8 cellular contexts compared by ENCODE assay signal in the genomic region with DNA sequence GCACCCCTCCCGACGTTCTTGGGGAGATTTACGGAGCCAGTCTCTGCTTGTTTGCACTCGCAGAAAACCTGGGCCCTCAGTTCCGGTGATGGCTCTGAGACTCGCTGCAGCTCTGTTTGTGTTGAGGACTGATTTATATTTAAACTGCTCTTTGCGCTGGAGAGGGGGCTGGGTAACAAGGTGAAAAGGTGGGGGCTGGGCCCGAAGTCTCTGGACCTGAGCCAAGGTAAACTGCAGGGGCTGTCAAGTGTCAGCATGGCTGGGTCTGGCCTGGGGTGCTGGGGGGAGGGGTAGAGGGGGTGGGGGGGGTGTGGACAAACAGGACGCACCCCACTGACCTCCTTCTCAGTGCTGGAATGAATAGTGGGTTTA. TPM values are rescaled to one million over a fixed set of nuclear protein-coding genes. Genes with fewer than 3 reads are reported as not detected.
A peak's percentile ranks its signal among the peaks of the same experiment; 100 is the strongest.
DNase-seq lines count a peak whose midpoint lies in the region; ATAC-seq, FAIRE-seq and TF ChIP-seq lines count a peak whose summit lies in the region.

No MANE protein-coding gene starts in this region.

- peaks cover 28% of the 10 kb centered on the region for H3K4me1 ChIP-seq in HepG2 (ENCODE audit: insufficient read depth, low read length)
- peaks cover 0 to 5% (median 0%) of the 10 kb centered on the region in 4 donors for H3K4me1 ChIP-seq in right lobe of liver

- no peaks in the 10 kb centered on the region for H3K36me3 Mint-ChIP-seq in brain

- peak overlapping the region; percentile 80 for H3K4me2 ChIP-seq in HepG2 (ENCODE audit: low read depth, low read length)

- no TSS peak for BruUV-seq in HepG2 (replicated peaks; lab: Mats Ljungman, UMichigan)

- peak in 1 of 2 experiments; percentile 67; a peak in 2 of 4 replicates for TF ChIP-seq EP300 in HepG2 (IDR thresholded peaks at IDR 0.05; ENCODE audit: low read depth in 2 of 2, low read length in 2 of 2)
- no peak for TF ChIP-seq EP300 in HepG2 (CRISPR knock-in tag; IDR thresholded peaks at IDR 0.05; ENCODE audit: borderline replicate concordance)

- peaks cover 0 to 8% (median 0%) of the 10 kb centered on the region in 5 experiments for H3K9me3 Mint-ChIP-seq in brain

- no peak overlapping the region for H2AFZ ChIP-seq in HepG2 (ENCODE audit: low read length)

- H3K9me3 ChIP-seq in HepG2 (ENCODE audit: low read length): no peaks in the 10 kb centered on the region
- no peaks in the 10 kb centered on the region for H3K9me3 ChIP-seq in right lobe of liver

- TF ChIP-seq POLR2A in HepG2 (IDR thresholded peaks at IDR 0.05; ENCODE audit: insufficient read depth in 1 of 2, low read depth in 2 of 2, low read length in 2 of 2): no peak
- TF ChIP-seq POLR2A in right lobe of liver (IDR thresholded peaks at IDR 0.05): no peak

- intact Hi-C loops in HepG2 (cut with micrococcal nuclease; ENCODE audit: unreplicated experiment) (no loop called here), right lobe of liver (cut with DNase I) (no loop called here)

- in situ Hi-C loops in HepG2 (cut with HindIII; ENCODE audit: extremely low pct_ligation_motif_present, low pct_unique_long_range_greater_than_20kb): no loop called here

- peak overlapping the region; percentile 40 for H3K27ac ChIP-seq in HepG2 (ENCODE audit: extremely low read length, insufficient read depth, low read length)
- no peak overlapping the region for H3K27ac ChIP-seq in right lobe of liver

- DNase-seq in HepG2 (ENCODE audit: low spot score): peak; percentile 63
- no peak for DNase-seq in right lobe of liver
- DNase-seq in mesenteric fat pad (ENCODE audit: low spot score): peak; percentile 86
- no peak for DNase-seq in SW480 (ENCODE audit: low spot score)
- no peak for DNase-seq in stimulated activated naive CD4-positive, alpha-beta T cell (lab: John Stamatoyannopoulos, UW)
- DNase-seq in 8988T: no peak

- no peaks in the 10 kb centered on the region for H3K36me3 ChIP-seq in HepG2 (replicated peaks in 1 of 2; ENCODE audit: control insufficient read depth in 1 of 2, insufficient read depth in 2 of 2, low read length in 2 of 2)
- H3K36me3 ChIP-seq in right lobe of liver: no peaks in the 10 kb centered on the region

- WGBS in HepG2 (ENCODE audit: low lambda C conversion rate): 0% methylated on average over 3 of the region's 9 CpGs
- 5% methylated on average over 8 of the region's 9 CpGs for WGBS in right lobe of liver (ENCODE audit: insufficient coverage, low coverage, low lambda C conversion rate, missing lambda C conversion rate)

- POLR2A ChIA-PET in HepG2 (lab: Yijun Ruan, JAX): no interaction called here

- H3K4me1 Mint-ChIP-seq in brain: peaks cover 14% of the 10 kb centered on the region

- no peak overlapping the region for H3K9ac ChIP-seq in HepG2 (ENCODE audit: insufficient read depth, low read depth, low read length)

- H3K27me3 ChIP-seq in HepG2 (ENCODE audit: control insufficient read depth in 1 of 2, insufficient read depth in 2 of 2, low read length in 2 of 2): peaks cover 11 to 31% of the 10 kb centered on the region in 2 experiments
- H3K27me3 ChIP-seq in right lobe of liver: peaks cover 0 to 10% of the 10 kb centered on the region in 2 donors

- no peaks in the 10 kb centered on the region for H3K79me2 ChIP-seq in HepG2 (ENCODE audit: insufficient read depth, low read length)

- TF ChIP-seq CTCF in HepG2 (CRISPR knock-in tag; IDR thresholded peaks at IDR 0.05) (no peak), right lobe of liver (IDR thresholded peaks at IDR 0.05) (no peak), brain (conservative IDR thresholded peaks at IDR 0.05) (no peak)

- peak overlapping the region; percentile 58 to 73 (median 59); a peak in 5 of 6 replicates for H3K4me3 ChIP-seq in HepG2 (replicated peaks in 1 of 3; ENCODE audit: insufficient read depth in 1 of 3, low read depth in 2 of 3, low read length in 3 of 3)
- peak overlapping the region in 1 of 3 donors; percentile 53 for H3K4me3 ChIP-seq in right lobe of liver

- CTCF ChIA-PET in HepG2 (lab: Yijun Ruan, JAX; ENCODE audit: low intra/inter-chr PET ratio, low total read pairs): no interaction called here

- peak overlapping the region; percentile 79 to 92 (median 84) for H3K4me3 Mint-ChIP-seq in brain

- peaks cover 68% of the 10 kb centered on the region for H3K27me3 Mint-ChIP-seq in brain

- FAIRE-seq in HepG2 (lab: Jason Lieb, UNC): no peak

- TF ChIP-seq RAD21 in HepG2 (CRISPR knock-in tag; IDR thresholded peaks at IDR 0.05): no peak

- H3K27ac Mint-ChIP-seq in brain: peak overlapping the region in 1 of 5 experiments; percentile 50

- no peaks in the 10 kb centered on the region for H4K20me1 ChIP-seq in HepG2 (ENCODE audit: insufficient read depth, low read length)

- ATAC-seq in HepG2: peak; percentile 73
- no peak for ATAC-seq in right lobe of liver
- ATAC-seq in HG02623 (IDR thresholded peaks at IDR 0.05; ENCODE audit: unreplicated experiment): no peak

TF ChIP-seq in HepG2, 621 proteins besides CTCF, POLR2A, EP300 and RAD21 (continues in another document):
- TF ChIP-seq FOXP4 (CRISPR knock-in tag; IDR thresholded peaks at IDR 0.05) (peak; percentile 64; the same call in 1 of the 2 replicates), ZMAT3 (CRISPR knock-in tag; conservative IDR thresholded peaks at IDR 0.05) (0 out of 2 replicates have a peak, but pooled peaks have one; percentile 9), LCORL (IDR thresholded peaks at IDR 0.05) (no peak), LCORL (CRISPR knock-in tag; IDR thresholded peaks at IDR 0.05) (peak; percentile 58; the same call in 1 of the 2 replicates), PRPF4 (IDR thresholded peaks at IDR 0.05; ENCODE audit: low read depth, low read length, poor library complexity, severe bottlenecking) (peak; percentile 96), GPN1 (CRISPR knock-in tag; IDR thresholded peaks at IDR 0.05; ENCODE audit: borderline replicate concordance) (no peak), NCOA2 (CRISPR knock-in tag; IDR thresholded peaks at IDR 0.05) (peak; percentile 30; the same call in 1 of the 2 replicates)

RNA-seq across cellular contexts. Expression of gene SLCO2A1, which starts 0.6 kb away (rescaled TPM):
- not detected in 2 replicates for total RNA-seq in HepG2 (2016; rRNA removed; fragmentation: Illumina TruSeq; extraction: Trizol)
- not detected in 2 replicates for total RNA-seq in HepG2 (2016; cell fraction: cytosol; rRNA removed; fragmentation: Illumina TruSeq; extraction: Trizol; ENCODE audit: low read depth)
- total RNA-seq in HepG2 (2016; cell fraction: insoluble cytoplasmic fraction; rRNA removed; fragmentation: Illumina TruSeq; extraction: Trizol): not detected in 2 replicates
- not detected in 2 replicates for total RNA-seq in HepG2 (2016; cell fraction: membrane; rRNA removed; fragmentation: Illumina TruSeq; extraction: Trizol)
- not detected in 2 replicates for total RNA-seq in HepG2 (2016; cell fraction: nucleus; rRNA removed; fragmentation: Illumina TruSeq; extraction: Trizol)
- polyA plus RNA-seq in HepG2 (2011; rRNA removed): 0.04 and 0.14 TPM in 2 replicates
- 0.03 TPM in 1 of 2 replicates, not detected in the other for polyA plus RNA-seq in HepG2 (2011; cell fraction: cytosol; rRNA removed)
- polyA plus RNA-seq in HepG2 (2011; cell fraction: nucleus; rRNA removed): 0.12 and 0.59 TPM in 2 replicates
- 0.15 and 0.32 TPM in 2 replicates for polyA plus RNA-seq in HepG2 (2012)
- polyA plus RNA-seq in HepG2 (2016; cell fraction: cytosol; fragmentation: Illumina TruSeq; extraction: Trizol; ENCODE audit: low read depth): not detected in 2 replicates
- polyA plus RNA-seq in HepG2 (2016; cell fraction: insoluble cytoplasmic fraction; fragmentation: Illumina TruSeq; extraction: Trizol; ENCODE audit: low read depth): not detected in 2 replicates
- polyA plus RNA-seq in HepG2 (2016; cell fraction: membrane; fragmentation: Illumina TruSeq; extraction: Trizol; ENCODE audit: low read depth): not detected in 2 replicates
- polyA plus RNA-seq in HepG2 (2016; cell fraction: nucleus; fragmentation: Illumina TruSeq; extraction: Trizol; ENCODE audit: insufficient read depth, low read depth): not detected in 2 replicates
- 0.05 TPM in 1 of 2 replicates, not detected in the other for polyA minus RNA-seq in HepG2 (2011; rRNA and poly(A)+ RNA removed; ENCODE audit: low replicate concordance)
- polyA minus RNA-seq in HepG2 (2011; cell fraction: cytosol; rRNA and poly(A)+ RNA removed): not detected in 2 replicates
- not detected in 2 replicates for polyA minus RNA-seq in HepG2 (2011; cell fraction: nucleus; rRNA and poly(A)+ RNA removed)
- total RNA-seq in right lobe of liver: 1 to 10 TPM in 5 of 6 experiments, under 1 TPM in 1; 0.71 to 4.4 (median 1.5) TPM
- 3.9 TPM for polyA plus RNA-seq in brain (ENCODE audit: insufficient read depth, low read depth, low replicate concordance)
- total RNA-seq in mesenteric fat pad: 40.1 TPM

Comparison
In these comparisons a context has a peak if more than half of its experiments do, and no peak if none do; other contexts are left out.
1. DNase-seq: peak in HepG2 (single experiment) and mesenteric fat pad (single experiment); none in right lobe of liver (0 of 3), SW480 (single experiment), stimulated activated naive CD4-positive, alpha-beta T cell (0 of 6) and 8988T (single experiment).